ENCODE assay signal across 1 cellular context in genomic region chr10:30600005-30600404, GRCh38.
TF ChIP-seq lines count a peak whose summit lies in the region.

No MANE protein-coding gene starts in this region.

TF ChIP-seq in GM12878, 131 proteins besides CTCF, POLR2A, EP300 and RAD21:
- TF ChIP-seq CREB1 (IDR thresholded peaks at IDR 0.05; ENCODE audit: low read depth) (peak; percentile 84), ZZZ3 (IDR thresholded peaks at IDR 0.05; ENCODE audit: control insufficient read depth, insufficient read length, low read depth) (no peak), CHD2 (IDR thresholded peaks at IDR 0.05; ENCODE audit: borderline replicate concordance, low read depth, low read length) (no peak), ATF7 (IDR thresholded peaks at IDR 0.05; ENCODE audit: low read depth) (peak; percentile 74), SPI1 (IDR thresholded peaks at IDR 0.05; ENCODE audit: borderline replicate concordance, insufficient read depth, low read depth, low read length) (peak; percentile 86), KLF5 (IDR thresholded peaks at IDR 0.05; ENCODE audit: partially characterized antibody) (no peak), SRF (IDR thresholded peaks at IDR 0.05; ENCODE audit: low read depth in 2 of 2, low read length in 2 of 2) (no peak), RUNX3 (IDR thresholded peaks at IDR 0.05; ENCODE audit: low read length) (peak; percentile 29; the same call in 1 of the 2 replicates), JUNB (IDR thresholded peaks at IDR 0.05) (peak; percentile 18; the same call in 1 of the 2 replicates), BCL11A (IDR thresholded peaks at IDR 0.05; ENCODE audit: low read depth, low read length) (no peak), SKIL (IDR thresholded peaks at IDR 0.05; ENCODE audit: low read depth, poor library complexity, severe bottlenecking) (no peak), MEF2A (IDR thresholded peaks at IDR 0.05; ENCODE audit: insufficient read depth, low read depth, low read length) (no peak), CREM (IDR thresholded peaks at IDR 0.05; ENCODE audit: low read depth) (peak; percentile 67), TCF3 (IDR thresholded peaks at IDR 0.05; ENCODE audit: borderline replicate concordance, insufficient read depth, low read depth, low read length) (no peak)
